ENCODE assay signal across 9 cellular contexts in genomic region chr2:102063360-102063947, GRCh38.
A peak's percentile ranks its signal among the peaks of the same experiment; 100 is the strongest.
DNase-seq lines count a peak whose midpoint lies in the region; ATAC-seq and TF ChIP-seq lines count a peak whose summit lies in the region.
"Had no signal": no experiment of that assay in that cellular context is flagged by ENCODE, and none has a peak within 500 bp of the region (broad histone marks: within the 10 kb centered on the region; RNA-seq: fewer than 3 reads in every experiment).

No MANE protein-coding gene starts in this region.

- peaks cover 5% of the 10 kb centered on the region for H3K4me1 ChIP-seq in smooth muscle cell (ENCODE audit: low read depth)

- no peaks in the 10 kb centered on the region for H3K36me3 ChIP-seq in smooth muscle cell (ENCODE audit: low read depth)

- peak overlapping the region; percentile 70 for H3K4me2 ChIP-seq in smooth muscle cell

- H3K9ac ChIP-seq in smooth muscle cell (ENCODE audit: low read depth): peak overlapping the region; percentile 71

- DNase-seq in HFFc6 (peak; percentile 37), left ventricle myocardium superior (peak; percentile 77), smooth muscle cell (lab: John Stamatoyannopoulos, UW; ENCODE audit: unreplicated experiment) (no peak), NCI-H1105 treated with DMSO at 0.1 percent for 48 hours (lab: John Stamatoyannopoulos, UW) (no peak), RPMI8226 (no peak), SW480 (ENCODE audit: low spot score) (no peak)
- no peak for DNase-seq in activated CD4-positive, alpha-beta memory T cell treated with anti-CD3 and anti-CD28 coated beads, Interleukin-2, amount 10 ng/mL, durations not matched to agents 7 days and 5 days
- no peak for DNase-seq in CD4-positive, alpha-beta T cell
- DNase-seq: activated B cell treated with CpG ODN at 0.5 μM for 24 hours had no signal

- peak; percentile 82 for ATAC-seq in left ventricle myocardium superior
- ATAC-seq in CD4-positive, alpha-beta T cell (ENCODE audit: poor library complexity): no peak

- H3K9me3 ChIP-seq in smooth muscle cell (replicated peaks; ENCODE audit: low read depth): no peaks in the 10 kb centered on the region
- no peaks in the 10 kb centered on the region for H3K9me3 ChIP-seq in CD4-positive, alpha-beta T cell (ENCODE audit: control insufficient read depth, low read length)

- POLR2A ChIA-PET in activated CD4-positive, alpha-beta memory T cell treated with anti-CD3 and anti-CD28 coated beads, Interleukin-2, amount 10 ng/mL, durations not matched to agents 7 days and 5 days (lab: Charles Lee): interaction anchor here (0.9 to 1.7 kb wide), 2 partner anchors 17 to 30 kb away, joined by 3 to 8 read pairs; no protein-coding TSS in a partner anchor
- POLR2A ChIA-PET in CD4-positive, alpha-beta T cell (lab: Charles Lee): no interaction called here

- H2AFZ ChIP-seq in smooth muscle cell (ENCODE audit: low read depth): no peak overlapping the region

- no peak overlapping the region for H3K4me3 ChIP-seq in smooth muscle cell

- no peaks in the 10 kb centered on the region for H3K27me3 ChIP-seq in smooth muscle cell (ENCODE audit: low read depth)
- no peaks in the 10 kb centered on the region for H3K27me3 ChIP-seq in CD4-positive, alpha-beta T cell (ENCODE audit: control insufficient read depth, insufficient read depth, low read length)

- CTCF ChIA-PET in activated CD4-positive, alpha-beta memory T cell treated with anti-CD3 and anti-CD28 coated beads, Interleukin-2, amount 10 ng/mL, durations not matched to agents 7 days and 5 days (lab: Charles Lee): interaction anchor here (1.3 to 1.9 kb wide), 3 partner anchors 19 to 177 kb away, joined by 3 to 6 read pairs (median 6); no protein-coding TSS in a partner anchor
- CTCF ChIA-PET in CD4-positive, alpha-beta T cell (lab: Charles Lee): no interaction called here

- intact Hi-C loops in left ventricle myocardium superior (cut with micrococcal nuclease): no loop called here
- intact Hi-C loops in CD4-positive, alpha-beta T cell (cut with DNase I, micrococcal nuclease): no loop called here

- peak overlapping the region; percentile 95 for H3K27ac ChIP-seq in smooth muscle cell (ENCODE audit: low read depth)
- H3K27ac ChIP-seq in CD4-positive, alpha-beta T cell (ENCODE audit: low read depth, low read length): no peak overlapping the region

- no peaks in the 10 kb centered on the region; the same call in 1 of the 2 replicates for H3K27me3 Mint-ChIP-seq in HFFc6 (ENCODE audit: insufficient read depth)
- no peaks in the 10 kb centered on the region for H3K27me3 Mint-ChIP-seq in activated CD4-positive, alpha-beta memory T cell treated with anti-CD3 and anti-CD28 coated beads, Interleukin-2, amount 10 ng/mL, durations not matched to agents 7 days and 5 days
- no peaks in the 10 kb centered on the region for H3K27me3 Mint-ChIP-seq in CD4-positive, alpha-beta T cell

- no peak for TF ChIP-seq CTCF in HFFc6 (IDR thresholded peaks at IDR 0.05)
- TF ChIP-seq CTCF in smooth muscle cell (IDR thresholded peaks at IDR 0.05; ENCODE audit: borderline replicate concordance, insufficient read depth, poor library complexity, severe bottlenecking): no peak
- TF ChIP-seq CTCF in CD4-positive, alpha-beta T cell (IDR thresholded peaks at IDR 0.05): no peak

- H3F3A ChIP-seq in smooth muscle cell (ENCODE audit: low read depth): peaks cover 38% of the 10 kb centered on the region

- H3K27ac Mint-ChIP-seq in HFFc6: peak overlapping the region; percentile 97
- H3K27ac Mint-ChIP-seq in activated CD4-positive, alpha-beta memory T cell treated with anti-CD3 and anti-CD28 coated beads, Interleukin-2, amount 10 ng/mL, durations not matched to agents 7 days and 5 days: peak overlapping the region; percentile 84
- H3K27ac Mint-ChIP-seq in CD4-positive, alpha-beta T cell: no peak overlapping the region
- H3K27ac Mint-ChIP-seq: activated B cell treated with CpG ODN at 0.5 μM for 24 hours had no signal

- H3K9me3 Mint-ChIP-seq in HFFc6: peaks cover 21% of the 10 kb centered on the region
- H3K9me3 Mint-ChIP-seq in activated CD4-positive, alpha-beta memory T cell treated with anti-CD3 and anti-CD28 coated beads, Interleukin-2, amount 10 ng/mL, durations not matched to agents 7 days and 5 days: peaks cover 7% of the 10 kb centered on the region
- H3K9me3 Mint-ChIP-seq in CD4-positive, alpha-beta T cell: no peaks in the 10 kb centered on the region
- H3K9me3 Mint-ChIP-seq: activated B cell treated with CpG ODN at 0.5 μM for 24 hours had no signal

- peaks cover 20% of the 10 kb centered on the region for H3K36me3 Mint-ChIP-seq in HFFc6 (ENCODE audit: low read depth)
- H3K36me3 Mint-ChIP-seq in activated CD4-positive, alpha-beta memory T cell treated with anti-CD3 and anti-CD28 coated beads, Interleukin-2, amount 10 ng/mL, durations not matched to agents 7 days and 5 days (ENCODE audit: low read depth): peaks cover 6% of the 10 kb centered on the region
- H3K36me3 Mint-ChIP-seq in CD4-positive, alpha-beta T cell (ENCODE audit: low read depth): no peaks in the 10 kb centered on the region

- H3K79me2 ChIP-seq in smooth muscle cell (ENCODE audit: low read depth): no peaks in the 10 kb centered on the region

- H3K4me3 Mint-ChIP-seq in HFFc6: peak overlapping the region; percentile 82
- H3K4me3 Mint-ChIP-seq in activated CD4-positive, alpha-beta memory T cell treated with anti-CD3 and anti-CD28 coated beads, Interleukin-2, amount 10 ng/mL, durations not matched to agents 7 days and 5 days: no peak overlapping the region
- no peak overlapping the region for H3K4me3 Mint-ChIP-seq in CD4-positive, alpha-beta T cell
- H3K4me3 Mint-ChIP-seq: activated B cell treated with CpG ODN at 0.5 μM for 24 hours had no signal

- H4K20me1 ChIP-seq in smooth muscle cell (ENCODE audit: low read depth): no peaks in the 10 kb centered on the region

- 43% methylated on average over 7 of the region's 7 CpGs for WGBS in smooth muscle cell (ENCODE audit: low lambda C conversion rate)

- H3K4me1 Mint-ChIP-seq in HFFc6 (ENCODE audit: low read depth): peaks cover 61% of the 10 kb centered on the region
- peaks cover 39% of the 10 kb centered on the region for H3K4me1 Mint-ChIP-seq in activated CD4-positive, alpha-beta memory T cell treated with anti-CD3 and anti-CD28 coated beads, Interleukin-2, amount 10 ng/mL, durations not matched to agents 7 days and 5 days
- H3K4me1 Mint-ChIP-seq in CD4-positive, alpha-beta T cell (ENCODE audit: low read depth): no peaks in the 10 kb centered on the region
- H3K4me1 Mint-ChIP-seq: activated B cell treated with CpG ODN at 0.5 μM for 24 hours had no signal

Comparison
In these comparisons a context has a peak if more than half of its experiments do, and no peak if none do; other contexts are left out.
1. DNase-seq: peak in HFFc6 (single experiment) and left ventricle myocardium superior (single experiment); none in activated CD4-positive, alpha-beta memory T cell treated with anti-CD3 and anti-CD28 coated beads, Interleukin-2, amount 10 ng/mL, durations not matched to agents 7 days and 5 days (single experiment), smooth muscle cell (single experiment), NCI-H1105 treated with DMSO at 0.1 percent for 48 hours (single experiment), CD4-positive, alpha-beta T cell (0 of 10), RPMI8226 (single experiment) and SW480 (single experiment).